In the genomic region with DNA sequence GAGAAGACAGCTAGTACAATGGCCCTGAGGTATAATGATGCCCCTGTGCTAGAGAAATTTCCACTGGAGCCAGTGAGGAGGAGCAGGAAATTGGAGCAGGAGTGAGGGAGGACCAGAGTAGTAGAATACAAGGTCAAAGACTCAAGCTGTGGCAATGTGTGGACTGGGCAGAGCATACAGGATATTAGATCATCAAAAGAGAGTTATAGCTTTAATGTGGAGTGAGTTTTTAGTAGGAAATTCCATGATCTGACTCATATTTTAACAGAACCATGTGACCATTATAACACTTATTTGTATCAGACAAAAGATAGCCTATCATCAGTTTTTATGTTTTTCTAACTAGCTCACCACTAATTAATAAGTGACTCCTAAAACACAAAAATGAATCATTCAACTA, we compare ENCODE assay signal across 13 cellular contexts.
A peak's percentile ranks its signal among the peaks of the same experiment; 100 is the strongest.
DNase-seq lines count a peak whose midpoint lies in the region; ATAC-seq and TF ChIP-seq lines count a peak whose summit lies in the region.
"Had no signal": no experiment of that assay in that cellular context is flagged by ENCODE, and none has a peak within 500 bp of the region (broad histone marks: within the 10 kb centered on the region; RNA-seq: fewer than 3 reads in every experiment).

No MANE protein-coding gene starts in this region.

- H3K36me3 ChIP-seq in RWPE2 (ENCODE audit: low read depth): no peaks in the 10 kb centered on the region
- H3K36me3 ChIP-seq in fibroblast of lung (ENCODE audit: control insufficient read depth, insufficient read depth, low read length): no peaks in the 10 kb centered on the region
- no peaks in the 10 kb centered on the region for H3K36me3 ChIP-seq in upper lobe of right lung

- H2AFZ ChIP-seq in fibroblast of lung (ENCODE audit: low read length): no peak overlapping the region
- H2AFZ ChIP-seq: GM23338 had no signal

- H3K27ac ChIP-seq in RWPE2 (ENCODE audit: poor library complexity, severe bottlenecking) (peak overlapping the region; percentile 27), fibroblast of lung (ENCODE audit: insufficient read depth, low read length) (no peak overlapping the region), upper lobe of right lung (no peak overlapping the region)
- H3K27ac ChIP-seq: 22Rv1 had no signal

- no peaks in the 10 kb centered on the region for H4K20me1 ChIP-seq in fibroblast of lung (ENCODE audit: control insufficient read depth, extremely low read depth, insufficient read depth, low read length)

- H3K9me3 ChIP-seq in RWPE2 (ENCODE audit: severe bottlenecking): peaks cover 3% of the 10 kb centered on the region
- H3K9me3 ChIP-seq in fibroblast of lung (ENCODE audit: control insufficient read depth, insufficient read depth, low read depth, low read length): no peaks in the 10 kb centered on the region
- H3K9me3 ChIP-seq in upper lobe of right lung: no peaks in the 10 kb centered on the region

- H3K4me3 ChIP-seq in RWPE2 (ENCODE audit: severe bottlenecking) (no peak overlapping the region), fibroblast of lung (replicated peaks in 1 of 4; ENCODE audit: control extremely low read depth in 1 of 4, insufficient read depth in 1 of 4, low read depth in 3 of 4, low read length in 4 of 4) (no peak overlapping the region), upper lobe of right lung (no peak overlapping the region)
- H3K4me3 ChIP-seq: GM23338 had no signal

- H3K4me1 ChIP-seq in RWPE2 (ENCODE audit: insufficient read depth, poor library complexity, severe bottlenecking): no peaks in the 10 kb centered on the region
- no peaks in the 10 kb centered on the region for H3K4me1 ChIP-seq in fibroblast of lung (ENCODE audit: control insufficient read depth, extremely low read depth, insufficient read depth, low read length)
- no peaks in the 10 kb centered on the region for H3K4me1 ChIP-seq in upper lobe of right lung

- no peak overlapping the region for H3K4me2 ChIP-seq in fibroblast of lung (ENCODE audit: extremely low read depth, insufficient read depth, low read length)
- H3K4me2 ChIP-seq: GM23338 had no signal

- H3K79me2 ChIP-seq in fibroblast of lung (ENCODE audit: control insufficient read depth, insufficient read depth, low read length): no peaks in the 10 kb centered on the region

- TF ChIP-seq CTCF in RWPE2 (IDR thresholded peaks at IDR 0.05; ENCODE audit: poor library complexity, severe bottlenecking): no peak
- no peak for TF ChIP-seq CTCF in fibroblast of lung (conservative IDR thresholded peaks at IDR 0.05 in 1 of 2, IDR thresholded peaks at IDR 0.05 in 1 of 2; ENCODE audit: low read depth in 1 of 2, low read length in 2 of 2)
- no peak for TF ChIP-seq CTCF in upper lobe of right lung (IDR thresholded peaks at IDR 0.05)

- intact Hi-C loops in upper lobe of right lung (cut with DNase I): no loop called here

- no peaks in the 10 kb centered on the region for H3K27me3 ChIP-seq in RWPE2 (ENCODE audit: insufficient read depth, poor library complexity, severe bottlenecking)
- H3K27me3 ChIP-seq in fibroblast of lung (ENCODE audit: control insufficient read depth, insufficient read depth, low read length): no peaks in the 10 kb centered on the region
- H3K27me3 ChIP-seq in upper lobe of right lung: no peaks in the 10 kb centered on the region

- H3K9ac ChIP-seq in fibroblast of lung (ENCODE audit: insufficient read depth, low read length): no peak overlapping the region

- DNase-seq in DMS 273 (lab: John Stamatoyannopoulos, UW; ENCODE audit: unreplicated experiment) (peak; percentile 25), DMS 273 treated with DMSO at 0.1 percent for 48 hours (lab: John Stamatoyannopoulos, UW) (no peak), RWPE2 (ENCODE audit: low spot score) (no peak), fibroblast of lung (ENCODE audit: low read depth in 2 of 2) (peak; percentile 89 to 91), smooth muscle cell of the brain vasculature (ENCODE audit: low read depth, low spot score) (peak; percentile 67), upper lobe of right lung (no peak), SHP77 (lab: John Stamatoyannopoulos, UW) (no peak), NCI-H2107 (lab: John Stamatoyannopoulos, UW) (no peak)
- DNase-seq: activated naive CD8-positive, alpha-beta T cell treated with anti-CD3 and anti-CD28 coated beads, Interleukin-2, amount 50 U/mL, for 24 hours; NCI-H526 treated with DMSO at 0.1 percent for 48 hours; trophoblast cell had no signal

- ATAC-seq in RWPE2 (ENCODE audit: low read depth): peak; percentile 99
- ATAC-seq in upper lobe of right lung: no peak
- ATAC-seq: activated naive CD8-positive, alpha-beta T cell treated with anti-CD3 and anti-CD28 coated beads, Interleukin-2, amount 50 U/mL, for 24 hours; GM23338 had no signal

Comparison
In these comparisons a context has a peak if more than half of its experiments do, and no peak if none do; other contexts are left out.
1. DNase-seq: peak in DMS 273 (single experiment), fibroblast of lung (2 of 2) and smooth muscle cell of the brain vasculature (single experiment); none in DMS 273 treated with DMSO at 0.1 percent for 48 hours (single experiment), RWPE2 (single experiment), upper lobe of right lung (single experiment), SHP77 (0 of 2) and NCI-H2107 (single experiment).